23 cellular contexts compared by ENCODE assay signal in genomic region chr16:74713325-74713724, GRCh38. TPM values are rescaled to one million over a fixed set of nuclear protein-coding genes. Genes with fewer than 3 reads are reported as not detected.
DNase-seq lines count a peak whose midpoint lies in the region; ATAC-seq and TF ChIP-seq lines count a peak whose summit lies in the region.
"Had no signal": no experiment of that assay in that cellular context is flagged by ENCODE, and none has a peak within 500 bp of the region (broad histone marks: within the 10 kb centered on the region; RNA-seq: fewer than 3 reads in every experiment).

No MANE protein-coding gene starts in this region.

- H3K9ac ChIP-seq in neuronal stem cell (ENCODE audit: low read depth, low read length, poor library complexity) = no peak overlapping the region

- whole genome bisulfite sequencing in neuronal stem cell (ENCODE audit: extremely low coverage in 2 of 2, insufficient read length in 2 of 2, insufficient replicate concordance in 1 of 2), 2 donors = no CpG with 5 or more reads among the region's 10 CpGs

- H3K9me3 Mint-ChIP-seq in Calu3 (ENCODE audit: low read depth, unreplicated experiment) = no peaks in the 10 kb centered on the region
- no peaks in the 10 kb centered on the region for H3K9me3 Mint-ChIP-seq in activated naive CD4-positive, alpha-beta T cell treated with anti-CD3 and anti-CD28 coated beads, Interleukin-2, amount 10 ng/mL, durations not matched to agents 7 days and 5 days
- H3K9me3 Mint-ChIP-seq: CD4-positive, alpha-beta memory T cell had no signal

- peak overlapping the region; percentile 47 for H3K27ac ChIP-seq in cingulate gyrus (ENCODE audit: low read depth, low read length)
- H3K27ac ChIP-seq in neuronal stem cell (replicated peaks; ENCODE audit: low read length) = no peak overlapping the region
- H3K27ac ChIP-seq: A549 had no signal

- BruUV-seq in Calu3 (replicated peaks; lab: Mats Ljungman, UMichigan) = TSS peak; percentile 77

- no peak overlapping the region for H3K4me3 Mint-ChIP-seq in Calu3 (ENCODE audit: low read depth, unreplicated experiment)
- no peak overlapping the region for H3K4me3 Mint-ChIP-seq in activated naive CD4-positive, alpha-beta T cell treated with anti-CD3 and anti-CD28 coated beads, Interleukin-2, amount 10 ng/mL, durations not matched to agents 7 days and 5 days
- H3K4me3 Mint-ChIP-seq: CD4-positive, alpha-beta memory T cell had no signal

- H3K27me3 ChIP-seq in neuronal stem cell (ENCODE audit: control insufficient read depth in 3 of 3, insufficient read depth in 3 of 3, low read depth in 1 of 3, low read length in 3 of 3) = peaks cover 0 to 20% (median 0%) of the 10 kb centered on the region in 3 experiments

- no peak overlapping the region for H2BK5ac ChIP-seq in neuronal stem cell (ENCODE audit: low read length)

- H3K79me1 ChIP-seq in neuronal stem cell (ENCODE audit: low read depth, low read length) = no peaks in the 10 kb centered on the region

- no peak overlapping the region for H2AK5ac ChIP-seq in neuronal stem cell (ENCODE audit: low read depth, low read length)

- H3K4me1 ChIP-seq in neuronal stem cell (ENCODE audit: control insufficient read depth in 2 of 2, insufficient read depth in 1 of 2, low read depth in 1 of 2, low read length in 2 of 2) = no peaks in the 10 kb centered on the region

- intact Hi-C loops in Calu3 (cut with micrococcal nuclease; ENCODE audit: unreplicated experiment) = no loop called here

- H3K36me3 Mint-ChIP-seq in Calu3 (ENCODE audit: insufficient read depth, unreplicated experiment) = peaks cover 50% of the 10 kb centered on the region
- H3K36me3 Mint-ChIP-seq in activated naive CD4-positive, alpha-beta T cell treated with anti-CD3 and anti-CD28 coated beads, Interleukin-2, amount 10 ng/mL, durations not matched to agents 7 days and 5 days = no peaks in the 10 kb centered on the region
- H3K36me3 Mint-ChIP-seq: CD4-positive, alpha-beta memory T cell had no signal

- H3K18ac ChIP-seq in neuronal stem cell (ENCODE audit: low read length) = peak overlapping the region; percentile 77

- H3K23ac ChIP-seq in neuronal stem cell (ENCODE audit: low read depth, low read length, poor library complexity) = no peak overlapping the region

- H3K4me2 ChIP-seq in neuronal stem cell (ENCODE audit: insufficient read depth, low read length, poor library complexity, severe bottlenecking) = no peak overlapping the region
- H3K4me2 ChIP-seq: A549 had no signal

- TF ChIP-seq CTCF in Calu3 (IDR thresholded peaks at IDR 0.05; ENCODE audit: unreplicated experiment) = no peak

- H3K36me3 ChIP-seq in neuronal stem cell (replicated peaks in 1 of 2; ENCODE audit: control insufficient read depth in 2 of 2, insufficient read depth in 2 of 2, low read length in 2 of 2) = no peaks in the 10 kb centered on the region

- DNase-seq in AG20443 (ENCODE audit: low spot score) (peak; percentile 5), Calu3 (no peak), neuronal stem cell (ENCODE audit: low spot score) (no peak), SIG-M5 (lab: John Stamatoyannopoulos, UW) (no peak)
- no peak for DNase-seq in activated naive CD4-positive, alpha-beta T cell treated with anti-CD3 and anti-CD28 coated beads, Interleukin-2, amount 10 ng/mL, durations not matched to agents 7 days and 5 days
- DNase-seq: CD4-positive, alpha-beta memory T cell; COR-L47; DND-41; NCI-H1048; NCI-H1417 treated with DMSO at 0.1 percent for 48 hours; NCI-H187; NCI-H2081 treated with DMSO at 0.1 percent for 48 hours; NCI-H2171 treated with DMSO at 0.1 percent for 48 hours; NCI-H345; NCI-H510A treated with DMSO at 0.1 percent for 48 hours; NCI-H748 treated with DMSO at 0.1 percent for 48 hours; NK-92 treated with Interleukin-12 subunit alpha and Interleukin-12 subunit beta, amount 100 ng/mL, for 24 hours; PC-3; Right ventricle myocardium superior had no signal

- no peak overlapping the region for H4K8ac ChIP-seq in neuronal stem cell (ENCODE audit: low read depth, low read length)

- H3K4me3 ChIP-seq in neuronal stem cell (ENCODE audit: low read length in 2 of 2) = no peak overlapping the region
- H3K4me3 ChIP-seq: A549 had no signal

- H3K14ac ChIP-seq in neuronal stem cell (ENCODE audit: low read length) = no peak overlapping the region

- CTCF ChIA-PET in Calu3 (lab: Charles Lee) = interaction anchor here (0.5 to 2.1 kb wide), 2 partner anchors 101 to 149 kb away, joined by 7 to 9 read pairs; no protein-coding TSS in a partner anchor
- CTCF ChIA-PET in activated naive CD4-positive, alpha-beta T cell treated with anti-CD3 and anti-CD28 coated beads, Interleukin-2, amount 10 ng/mL, durations not matched to agents 7 days and 5 days (lab: Charles Lee) = interaction anchor here (1.2 to 5.8 kb wide), 3 partner anchors 13 to 398 kb away, joined by 3 to 54 read pairs (median 15); no protein-coding TSS in a partner anchor

- H4K91ac ChIP-seq in neuronal stem cell (ENCODE audit: low read depth, low read length, poor library complexity) = no peak overlapping the region

- no peak overlapping the region for H2BK15ac ChIP-seq in neuronal stem cell (ENCODE audit: low read length)

- H3K27ac Mint-ChIP-seq in Calu3 (ENCODE audit: unreplicated experiment) = no peak overlapping the region
- H3K27ac Mint-ChIP-seq in activated naive CD4-positive, alpha-beta T cell treated with anti-CD3 and anti-CD28 coated beads, Interleukin-2, amount 10 ng/mL, durations not matched to agents 7 days and 5 days = no peak overlapping the region
- H3K27ac Mint-ChIP-seq: CD4-positive, alpha-beta memory T cell had no signal

- ATAC-seq in HG03432 (IDR thresholded peaks at IDR 0.05; ENCODE audit: unreplicated experiment) = no peak
- ATAC-seq in HG03039 (IDR thresholded peaks at IDR 0.05; ENCODE audit: unreplicated experiment) = no peak
- ATAC-seq: A549, PC-3 had no signal

- no peaks in the 10 kb centered on the region for H3K9me3 ChIP-seq in neuronal stem cell (replicated peaks in 1 of 2; ENCODE audit: control insufficient read depth in 2 of 2, insufficient read depth in 1 of 2, low read depth in 1 of 2, low read length in 2 of 2)
- H3K9me3 ChIP-seq: A549 had no signal

- H2BK12ac ChIP-seq in neuronal stem cell (ENCODE audit: low read length) = no peak overlapping the region

- no peak overlapping the region for H2AFZ ChIP-seq in neuronal stem cell (ENCODE audit: low read length)

- no peak overlapping the region for H2BK120ac ChIP-seq in neuronal stem cell (ENCODE audit: low read depth, low read length)

- H3K4me1 Mint-ChIP-seq in Calu3 (ENCODE audit: low read depth, unreplicated experiment) = peaks cover 11% of the 10 kb centered on the region
- peaks cover 2% of the 10 kb centered on the region for H3K4me1 Mint-ChIP-seq in activated naive CD4-positive, alpha-beta T cell treated with anti-CD3 and anti-CD28 coated beads, Interleukin-2, amount 10 ng/mL, durations not matched to agents 7 days and 5 days

- H3K27me3 Mint-ChIP-seq in Calu3 (ENCODE audit: unreplicated experiment) = no peaks in the 10 kb centered on the region
- peaks cover 8% of the 10 kb centered on the region for H3K27me3 Mint-ChIP-seq in activated naive CD4-positive, alpha-beta T cell treated with anti-CD3 and anti-CD28 coated beads, Interleukin-2, amount 10 ng/mL, durations not matched to agents 7 days and 5 days
- H3K27me3 Mint-ChIP-seq: CD4-positive, alpha-beta memory T cell had no signal

- H3K4ac ChIP-seq in neuronal stem cell (ENCODE audit: low read length) = no peak overlapping the region

RNA-seq across cellular contexts. Expression of gene MLKL, which starts 12.7 kb away (rescaled TPM):
- 38.8 and 46.1 TPM in 2 replicates for total RNA-seq in Calu3 (2022)
- polyA plus RNA-seq in neuronal stem cell (2013, experiment 1 of 2) = 0.10 TPM
- 0.01 TPM for polyA plus RNA-seq in neuronal stem cell (2013, experiment 2 of 2)

RNA-seq across cellular contexts. Expression of gene RFWD3, which starts 46.6 kb away (rescaled TPM):
- 107 and 109 TPM in 2 replicates for total RNA-seq in Calu3 (2022)
- polyA plus RNA-seq in neuronal stem cell (2013, experiment 1 of 2) = 24.6 TPM
- polyA plus RNA-seq in neuronal stem cell (2013, experiment 2 of 2) = 25.1 TPM
